Comparison of ENCODE assay signal across 1 cellular context in the genomic region with DNA sequence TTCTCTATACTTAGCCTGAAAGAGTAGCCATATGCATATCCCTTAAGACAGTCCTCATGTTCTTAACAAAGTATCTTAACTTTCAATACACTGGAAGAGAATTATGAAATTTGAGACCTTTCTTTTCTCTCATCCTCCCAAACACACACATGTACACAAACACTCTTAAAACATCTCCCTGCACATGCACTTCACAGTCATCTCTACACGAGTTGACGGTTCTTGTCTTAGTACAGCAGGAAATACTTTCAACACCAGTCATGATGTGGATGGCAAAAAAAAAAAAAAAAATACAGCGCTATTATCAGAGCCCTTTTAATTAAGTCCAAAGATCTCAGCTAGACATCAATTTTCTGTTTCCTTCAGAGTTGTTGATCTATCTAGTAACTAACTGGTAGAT.
TF ChIP-seq lines count a peak whose summit lies in the region.

No MANE protein-coding gene starts in this region.

TF ChIP-seq in SK-N-SH, 30 proteins besides CTCF, POLR2A, EP300 and RAD21:
- TF ChIP-seq GATA2 (CRISPR knock-in tag; IDR thresholded peaks at IDR 0.05) (no peak), POLR2AphosphoS5 (IDR thresholded peaks at IDR 0.05; ENCODE audit: low read depth, low read length) (no peak), TCF12 (IDR thresholded peaks at IDR 0.05) (no peak), YY1 (IDR thresholded peaks at IDR 0.05; ENCODE audit: low read depth) (no peak), TAF1 (IDR thresholded peaks at IDR 0.05; ENCODE audit: borderline replicate concordance, low read depth, low read length) (no peak)
- TF ChIP-seq, protein P1, sequence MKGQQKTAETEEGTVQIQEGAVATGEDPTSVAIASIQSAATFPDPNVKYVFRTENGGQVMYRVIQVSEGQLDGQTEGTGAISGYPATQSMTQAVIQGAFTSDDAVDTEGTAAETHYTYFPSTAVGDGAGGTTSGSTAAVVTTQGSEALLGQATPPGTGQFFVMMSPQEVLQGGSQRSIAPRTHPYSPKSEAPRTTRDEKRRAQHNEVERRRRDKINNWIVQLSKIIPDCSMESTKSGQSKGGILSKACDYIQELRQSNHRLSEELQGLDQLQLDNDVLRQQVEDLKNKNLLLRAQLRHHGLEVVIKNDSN (IDR thresholded peaks at IDR 0.05; ENCODE audit: borderline replicate concordance, low read depth) = no peak
- TF ChIP-seq, protein P2, sequence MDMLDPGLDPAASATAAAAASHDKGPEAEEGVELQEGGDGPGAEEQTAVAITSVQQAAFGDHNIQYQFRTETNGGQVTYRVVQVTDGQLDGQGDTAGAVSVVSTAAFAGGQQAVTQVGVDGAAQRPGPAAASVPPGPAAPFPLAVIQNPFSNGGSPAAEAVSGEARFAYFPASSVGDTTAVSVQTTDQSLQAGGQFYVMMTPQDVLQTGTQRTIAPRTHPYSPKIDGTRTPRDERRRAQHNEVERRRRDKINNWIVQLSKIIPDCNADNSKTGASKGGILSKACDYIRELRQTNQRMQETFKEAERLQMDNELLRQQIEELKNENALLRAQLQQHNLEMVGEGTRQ (IDR thresholded peaks at IDR 0.05; ENCODE audit: borderline replicate concordance, low read depth, low read length) = no peak
